ENCODE assay signal across 8 cellular contexts in genomic region chr6:138692058-138692977, GRCh38.
DNase-seq lines count a peak whose midpoint lies in the region; TF ChIP-seq lines count a peak whose summit lies in the region.

No MANE protein-coding gene starts in this region.

- H3K9me3 Mint-ChIP-seq in HFFc6: no peaks in the 10 kb centered on the region

- no peaks in the 10 kb centered on the region for H3K36me3 Mint-ChIP-seq in HFFc6 (ENCODE audit: low read depth)

- peak overlapping the region; percentile 52 for H3K27ac ChIP-seq in layer of hippocampus (ENCODE audit: low read depth, low read length)

- TF ChIP-seq POLR2A in NB4 (IDR thresholded peaks at IDR 0.05; ENCODE audit: extremely low read depth, insufficient read length): peak; percentile 24

- TF ChIP-seq CTCF in HFFc6 (IDR thresholded peaks at IDR 0.05) (peak; percentile 97), NB4 (IDR thresholded peaks at IDR 0.05; ENCODE audit: low read depth, low read length) (peak; percentile 52), choroid plexus epithelial cell (conservative IDR thresholded peaks at IDR 0.05; ENCODE audit: low read depth, low read length) (no peak)

- no peaks in the 10 kb centered on the region for H3K27me3 ChIP-seq in layer of hippocampus (ENCODE audit: control insufficient read depth, insufficient read depth, low read length)

- H3K4me3 ChIP-seq in NB4 (ENCODE audit: low read depth, low read length) (peak overlapping the region; percentile 51), choroid plexus epithelial cell (ENCODE audit: low read depth, low read length) (peak overlapping the region; percentile 84)

- peaks cover 18% of the 10 kb centered on the region for H3K4me1 Mint-ChIP-seq in HFFc6 (ENCODE audit: low read depth)

- H3K27ac Mint-ChIP-seq in HFFc6: peak overlapping the region; percentile 82

- H3K27me3 Mint-ChIP-seq in HFFc6 (ENCODE audit: insufficient read depth): peaks cover 2% of the 10 kb centered on the region; the same call in 1 of the 2 replicates

- DNase-seq in NCI-H1436 (lab: John Stamatoyannopoulos, UW) (peak; percentile 63), NCI-H1436 treated with DMSO at 0.1 percent for 48 hours (lab: John Stamatoyannopoulos, UW) (no peak), HFFc6 (peak; percentile 16), NB4 (ENCODE audit: low read depth) (peak; percentile 72), choroid plexus epithelial cell (ENCODE audit: low read depth) (peak; percentile 65)
- peak; percentile 63 for DNase-seq in activated CD4-positive, CD25-positive, alpha-beta regulatory T cell treated with anti-CD3 and anti-CD28 coated beads, Interleukin-2, amount 50 U/mL, for 72 hours
- DNase-seq in stimulated activated CD4-positive, alpha-beta T cell treated with anti-CD3 and anti-CD28 coated beads, Interleukin-1b, Interleukin-23, amount 100 ng/mL, for 48 hours: peak; percentile 28

- peak overlapping the region; percentile 89 for H3K4me3 Mint-ChIP-seq in HFFc6
